8 cellular contexts compared by ENCODE assay signal in genomic region chr2:60560734-60561649, GRCh38. TPM values are rescaled to one million over a fixed set of nuclear protein-coding genes. Genes with fewer than 3 reads are reported as not detected.
DNase-seq lines count a peak whose midpoint lies in the region; ATAC-seq, FAIRE-seq and TF ChIP-seq lines count a peak whose summit lies in the region.

No MANE protein-coding gene starts in this region.

- DNase-seq in AG20443 (ENCODE audit: low spot score) (peak; percentile 40), GM12891 (ENCODE audit: insufficient read length, low spot score) (no peak), RPMI8226 (peak; percentile 75), foreskin fibroblast (peak in 1 of 2 donors; percentile 60)
- DNase-seq in stimulated activated naive B cell treated with anti-CD40 and anti-IgM and Interleukin-4, amounts not matched to agents 10 μg/mL and 1 μg/mL and 100 μg/mL, for 72 hours, result no peak
- DNase-seq in stimulated activated CD4-positive, alpha-beta T cell treated with anti-CD3 and anti-CD28 coated beads, Interleukin-2, amount 100 ng/mL, for 48 hours, result no peak

- peaks cover 14 to 39% of the 10 kb centered on the region in 2 donors for H3K4me1 Mint-ChIP-seq in stimulated activated naive B cell treated with anti-CD40 and anti-IgM and Interleukin-4, amounts not matched to agents 10 μg/mL and 1 μg/mL and 100 μg/mL, for 72 hours

- no peaks in the 10 kb centered on the region for H3K36me3 Mint-ChIP-seq in stimulated activated naive B cell treated with anti-CD40 and anti-IgM and Interleukin-4, amounts not matched to agents 10 μg/mL and 1 μg/mL and 100 μg/mL, for 72 hours

- H3K4me3 ChIP-seq in foreskin fibroblast (ENCODE audit: low read depth in 1 of 2, low read length in 2 of 2), result no peak overlapping the region

- H3K27ac Mint-ChIP-seq in stimulated activated naive B cell treated with anti-CD40 and anti-IgM and Interleukin-4, amounts not matched to agents 10 μg/mL and 1 μg/mL and 100 μg/mL, for 72 hours, result no peak overlapping the region

- no peak overlapping the region for H3K4me3 Mint-ChIP-seq in stimulated activated naive B cell treated with anti-CD40 and anti-IgM and Interleukin-4, amounts not matched to agents 10 μg/mL and 1 μg/mL and 100 μg/mL, for 72 hours

- H3K9me3 Mint-ChIP-seq in stimulated activated naive B cell treated with anti-CD40 and anti-IgM and Interleukin-4, amounts not matched to agents 10 μg/mL and 1 μg/mL and 100 μg/mL, for 72 hours, result no peaks in the 10 kb centered on the region

- no peak for TF ChIP-seq POLR2A in GM12891 (IDR thresholded peaks at IDR 0.05; ENCODE audit: low read depth, low read length)

- ATAC-seq in HG03064 (IDR thresholded peaks at IDR 0.05; ENCODE audit: low read depth, unreplicated experiment) (peak; percentile 50), GM21786 (IDR thresholded peaks at IDR 0.05; ENCODE audit: unreplicated experiment) (no peak)
- peak; percentile 54 to 55 for ATAC-seq in stimulated activated naive B cell treated with anti-CD40 and anti-IgM and Interleukin-4, amounts not matched to agents 10 μg/mL and 1 μg/mL and 100 μg/mL, for 72 hours (replicated peaks)

- TF ChIP-seq CTCF in foreskin fibroblast (IDR thresholded peaks at IDR 0.05; ENCODE audit: low read depth, low read length), result peak; percentile 59

- peak; percentile 94 for FAIRE-seq in GM12891 (lab: Jason Lieb, UNC)

- H3K27me3 Mint-ChIP-seq in stimulated activated naive B cell treated with anti-CD40 and anti-IgM and Interleukin-4, amounts not matched to agents 10 μg/mL and 1 μg/mL and 100 μg/mL, for 72 hours, result no peaks in the 10 kb centered on the region

TF ChIP-seq in GM12891, 5 proteins besides CTCF, POLR2A, EP300 and RAD21:
- TF ChIP-seq POLR2AphosphoS5 (IDR thresholded peaks at IDR 0.05; ENCODE audit: low read depth, low read length) (no peak), TAF1 (IDR thresholded peaks at IDR 0.05; ENCODE audit: low read depth, low read length) (no peak), SPI1 (IDR thresholded peaks at IDR 0.05; ENCODE audit: low read depth, low read length) (no peak), PAX5 (IDR thresholded peaks at IDR 0.05; ENCODE audit: insufficient read depth, low read length, severe bottlenecking) (no peak), POU2F2 (IDR thresholded peaks at IDR 0.05; ENCODE audit: low read depth, low read length) (no peak)

RNA-seq across cellular contexts. Expression of gene BCL11A, which starts 7.5 kb away (rescaled TPM):
- polyA plus RNA-seq in GM12891 (2012; ENCODE audit: low read depth, missing spikeins), result 10.6 TPM

Comparison
In these comparisons a context has a peak if more than half of its experiments do, and no peak if none do; other contexts are left out.
1. DNase-seq: peak in AG20443 (single experiment) and RPMI8226 (single experiment); none in GM12891 (single experiment), stimulated activated naive B cell treated with anti-CD40 and anti-IgM and Interleukin-4, amounts not matched to agents 10 μg/mL and 1 μg/mL and 100 μg/mL, for 72 hours (single experiment) and stimulated activated CD4-positive, alpha-beta T cell treated with anti-CD3 and anti-CD28 coated beads, Interleukin-2, amount 100 ng/mL, for 48 hours (0 of 2).